Comparison of ENCODE assay signal across 9 cellular contexts in the genomic region with DNA sequence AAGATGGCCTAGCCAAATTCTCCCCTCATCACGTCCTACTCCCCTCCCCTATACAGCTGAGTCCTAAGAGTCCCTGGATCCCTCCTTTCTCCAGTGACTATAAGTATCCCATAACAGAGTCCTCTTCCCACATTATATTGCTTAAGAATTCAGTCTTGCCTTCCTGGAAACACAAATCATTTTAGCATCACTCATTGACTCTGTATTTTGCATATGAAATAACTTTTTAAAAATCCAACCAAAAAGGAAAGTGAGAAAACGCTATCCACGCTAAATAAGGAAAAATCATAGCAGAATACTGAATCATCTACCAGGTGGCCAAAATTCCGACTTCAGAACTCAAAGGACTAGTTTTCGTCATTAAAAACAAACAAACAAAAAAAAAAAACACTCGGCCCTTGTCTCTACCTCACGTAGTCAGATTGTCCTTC.
DNase-seq lines count a peak whose midpoint lies in the region; ATAC-seq and TF ChIP-seq lines count a peak whose summit lies in the region.
"Had no signal": no experiment of that assay in that cellular context is flagged by ENCODE, and none has a peak within 500 bp of the region (broad histone marks: within the 10 kb centered on the region; RNA-seq: fewer than 3 reads in every experiment).

No MANE protein-coding gene starts in this region.

- H3K9me3 Mint-ChIP-seq in nephron progenitor cell: no peaks in the 10 kb centered on the region
- H3K9me3 Mint-ChIP-seq: central memory CD8-positive, alpha-beta T cell had no signal

- H3K4me1 Mint-ChIP-seq in nephron progenitor cell: peaks cover 20% of the 10 kb centered on the region

- H3K27ac Mint-ChIP-seq in nephron progenitor cell: peak overlapping the region; percentile 93

- peaks cover 7% of the 10 kb centered on the region for H3K27me3 Mint-ChIP-seq in nephron progenitor cell (ENCODE audit: low read depth, poor library complexity)

- no peaks in the 10 kb centered on the region for H3K36me3 Mint-ChIP-seq in nephron progenitor cell (ENCODE audit: low read depth)

- no peaks in the 10 kb centered on the region for H3K9me3 ChIP-seq in HUES48 (ENCODE audit: control insufficient read depth, insufficient read depth, low read length)

- H3K4me3 ChIP-seq in HUES48 (ENCODE audit: low read depth, low read length): no peak overlapping the region

- no peak overlapping the region for H3K9ac ChIP-seq in HUES48 (ENCODE audit: low read depth, low read length)

- H3K36me3 ChIP-seq in HUES48 (ENCODE audit: control insufficient read depth, insufficient read depth, low read length): 0 out of 2 replicates have a peak, but pooled peaks cover 5% of the 10 kb centered on the region

- ATAC-seq in HG03175 (IDR thresholded peaks at IDR 0.05; ENCODE audit: unreplicated experiment): no peak

- no peak for TF ChIP-seq CTCF in nephron progenitor cell (IDR thresholded peaks at IDR 0.05)

- peaks cover 19% of the 10 kb centered on the region for H3K4me1 ChIP-seq in HUES48 (ENCODE audit: control insufficient read depth, insufficient read depth, low read length)

- H3K27ac ChIP-seq in HUES48 (ENCODE audit: low read depth, low read length) (peak overlapping the region; percentile 75), caudate nucleus (ENCODE audit: low read depth, low read length) (peak overlapping the region; percentile 75)

- no peak overlapping the region for H3K4me3 Mint-ChIP-seq in nephron progenitor cell

- H3K27me3 ChIP-seq in HUES48 (ENCODE audit: control insufficient read depth, insufficient read depth, low read length): no peaks in the 10 kb centered on the region

- DNase-seq in AG08395 (ENCODE audit: low spot score) (peak; percentile 51), caudate nucleus (lab: John Stamatoyannopoulos, UW) (no peak), nephron progenitor cell (no peak), NCI-H2196 (lab: John Stamatoyannopoulos, UW; ENCODE audit: unreplicated experiment) (no peak), 8988T (no peak)
- no peak for DNase-seq in stimulated activated CD4-positive, alpha-beta T cell treated with anti-CD3 and anti-CD28 coated beads, Interleukin-15, amount 100 ng/mL, for 24 hours
